In genomic region chr9:37464426-37465248, GRCh38 we compare ENCODE assay signal across 8 cellular contexts. TPM values are rescaled to one million over a fixed set of nuclear protein-coding genes. Genes with fewer than 3 reads are reported as not detected.
DNase-seq lines count a peak whose midpoint lies in the region; ATAC-seq and TF ChIP-seq lines count a peak whose summit lies in the region.

No MANE protein-coding gene starts in this region.

- peaks cover 24% of the 10 kb centered on the region for H3K79me2 ChIP-seq in trophoblast cell (ENCODE audit: control insufficient read depth, insufficient read depth, low read length, poor library complexity)

- H3K27ac ChIP-seq in trophoblast cell (ENCODE audit: low read depth, low read length) = peak overlapping the region; percentile 96

- H3K27ac Mint-ChIP-seq in Caco-2 (ENCODE audit: unreplicated experiment) = peak overlapping the region; percentile 96
- H3K27ac Mint-ChIP-seq in activated naive CD8-positive, alpha-beta T cell = peak overlapping the region; percentile 96

- peaks cover 18% of the 10 kb centered on the region for H3K79me1 ChIP-seq in trophoblast cell (ENCODE audit: low read length)

- TSS peak; percentile 51 for BruUV-seq in Caco-2 (replicated peaks; lab: Mats Ljungman, UMichigan)

- H3K4me1 ChIP-seq in Caco-2 (peaks cover 12% of the 10 kb centered on the region), trophoblast cell (ENCODE audit: control insufficient read depth in 1 of 2, insufficient read depth in 2 of 2, low read length in 2 of 2) (peaks cover 4 to 8% of the 10 kb centered on the region in 2 experiments)

- H2BK12ac ChIP-seq in trophoblast cell (ENCODE audit: low read length) = no peak overlapping the region

- POLR2A ChIA-PET in Caco-2 (lab: Charles Lee) = interaction anchor here (0.7 to 2.5 kb wide), 9 partner anchors 8 to 439 kb away, joined by 3 to 24 read pairs (median 6); partner anchors contain the start of genes GRHPR, POLR1E and ZCCHC7

- H2AFZ ChIP-seq in trophoblast cell (ENCODE audit: insufficient read depth, low read length, poor library complexity) = peak overlapping the region; percentile 64

- DNase-seq in Caco-2 (no peak), RKO (ENCODE audit: low spot score) (peak; percentile 71), head of caudate nucleus (peak in 34 of 42 donors; percentile 30 to 89 (median 76)), trophoblast cell (peak; percentile 69 to 79)

- H3K9me3 ChIP-seq in Caco-2 = no peaks in the 10 kb centered on the region
- no peaks in the 10 kb centered on the region for H3K9me3 ChIP-seq in trophoblast cell (ENCODE audit: insufficient read depth, low read depth, low read length)

- peak overlapping the region; percentile 77 for H3K4me2 ChIP-seq in trophoblast cell (ENCODE audit: low read length)

- H4K12ac ChIP-seq in trophoblast cell (ENCODE audit: low read depth, low read length) = peak overlapping the region; percentile 96

- CTCF ChIA-PET in Caco-2 (lab: Charles Lee) = interaction anchor here (1.0 kb wide), 2 partner anchors 17 to 42 kb away, joined by 3 read pairs; partner anchors contain the start of gene GRHPR

- peaks cover 21% of the 10 kb centered on the region for H3K4me1 Mint-ChIP-seq in Caco-2 (ENCODE audit: low read depth, unreplicated experiment)
- H3K4me1 Mint-ChIP-seq in activated naive CD8-positive, alpha-beta T cell (ENCODE audit: low read depth) = peaks cover 42% of the 10 kb centered on the region

- no peaks in the 10 kb centered on the region for H3K9me3 Mint-ChIP-seq in Caco-2 (ENCODE audit: unreplicated experiment)
- H3K9me3 Mint-ChIP-seq in activated naive CD8-positive, alpha-beta T cell (ENCODE audit: low read depth) = no peaks in the 10 kb centered on the region

- intact Hi-C loops in Caco-2 (cut with micrococcal nuclease; ENCODE audit: unreplicated experiment) = loop anchor here (2.0 to 5.0 kb wide), 5 partner anchors 20 to 583 kb away; partner anchors contain the start of genes GRHPR, POLR1E and SLC25A51
- intact Hi-C loops in head of caudate nucleus (cut with DNase I) = loop anchor here (2.0 kb wide), 1 partner anchor 42 kb away; the partner anchor contains the start of gene GRHPR

- no CpG with 5 or more reads among the region's 47 CpGs for WGBS in trophoblast cell (ENCODE audit: extremely low coverage, insufficient coverage, insufficient read length)

- peak; percentile 22 for ATAC-seq in GM19395 (IDR thresholded peaks at IDR 0.05; ENCODE audit: unreplicated experiment)
- ATAC-seq in HG03460 (IDR thresholded peaks at IDR 0.05; ENCODE audit: unreplicated experiment) = peak; percentile 35
- ATAC-seq in HG03565 (IDR thresholded peaks at IDR 0.05; ENCODE audit: unreplicated experiment) = no peak

- peak overlapping the region; percentile 86 for H3K18ac ChIP-seq in trophoblast cell (ENCODE audit: low read length)

- peak overlapping the region; percentile 88 for H4K8ac ChIP-seq in trophoblast cell (ENCODE audit: low read depth, low read length)

- H3K14ac ChIP-seq in trophoblast cell (ENCODE audit: low read length) = peak overlapping the region; percentile 76

- H3K36me3 ChIP-seq in Caco-2 (ENCODE audit: control insufficient read depth, insufficient read depth, low read length) = no peaks in the 10 kb centered on the region
- H3K36me3 ChIP-seq in trophoblast cell (ENCODE audit: control insufficient read depth in 1 of 2, insufficient read depth in 2 of 2, low read length in 2 of 2) = no peaks in the 10 kb centered on the region

- H2BK120ac ChIP-seq in trophoblast cell (ENCODE audit: insufficient read depth, low read length, poor library complexity) = peak overlapping the region; percentile 81

- peak overlapping the region; percentile 86 for H3K4ac ChIP-seq in trophoblast cell (ENCODE audit: low read depth, low read length)

- peak overlapping the region; percentile 21 for H2AK5ac ChIP-seq in trophoblast cell (ENCODE audit: low read length)

- H4K91ac ChIP-seq in trophoblast cell (ENCODE audit: low read depth, low read length) = peak overlapping the region; percentile 92

- no peak overlapping the region for H3K23ac ChIP-seq in trophoblast cell (ENCODE audit: low read length)

- no peak for TF ChIP-seq CTCF in Caco-2 (IDR thresholded peaks at IDR 0.05; ENCODE audit: insufficient read depth in 1 of 2, low read depth in 1 of 2, low read length in 1 of 2, severe bottlenecking in 1 of 2, unreplicated experiment in 1 of 2)

- no peaks in the 10 kb centered on the region for H3K27me3 Mint-ChIP-seq in Caco-2 (ENCODE audit: insufficient read depth, unreplicated experiment)
- no peaks in the 10 kb centered on the region for H3K27me3 Mint-ChIP-seq in activated naive CD8-positive, alpha-beta T cell

- peak overlapping the region; percentile 90 for H2BK5ac ChIP-seq in trophoblast cell (ENCODE audit: low read depth, low read length, poor library complexity)

- H3K36me3 Mint-ChIP-seq in Caco-2 (ENCODE audit: insufficient read depth, unreplicated experiment) = peaks cover 25% of the 10 kb centered on the region
- peaks cover 5% of the 10 kb centered on the region for H3K36me3 Mint-ChIP-seq in activated naive CD8-positive, alpha-beta T cell

- H3K27me3 ChIP-seq in Caco-2 (replicated peaks; ENCODE audit: control insufficient read depth, insufficient read depth, low read length) (no peaks in the 10 kb centered on the region), trophoblast cell (ENCODE audit: insufficient read depth, low read length) (no peaks in the 10 kb centered on the region)

- H3K4me3 Mint-ChIP-seq in Caco-2 (ENCODE audit: unreplicated experiment) = peak overlapping the region; percentile 95
- peak overlapping the region; percentile 95 for H3K4me3 Mint-ChIP-seq in activated naive CD8-positive, alpha-beta T cell

- H3K4me3 ChIP-seq in Caco-2 (ENCODE audit: low read depth, low read length) = peak overlapping the region; percentile 89
- peak overlapping the region; percentile 86 for H3K4me3 ChIP-seq in trophoblast cell (ENCODE audit: low read depth, low read length)

- H3K9ac ChIP-seq in trophoblast cell (ENCODE audit: low read length) = peak overlapping the region; percentile 74

RNA-seq across cellular contexts. Expression of gene ZBTB5, which starts 0.6 kb away (rescaled TPM):
- total RNA-seq in Caco-2 (2022) = 12.5 and 13.2 TPM in 2 replicates
- polyA plus RNA-seq in trophoblast cell (2013) = 11.2 and 11.3 TPM in 2 replicates

RNA-seq across cellular contexts. Expression of gene POLR1E, which starts 21.1 kb away (rescaled TPM):
- 30.1 and 33.4 TPM in 2 replicates for total RNA-seq in Caco-2 (2022)
- polyA plus RNA-seq in trophoblast cell (2013) = 11.7 and 13.0 TPM in 2 replicates

RNA-seq across cellular contexts. Expression of gene GRHPR, which starts 42.1 kb away (rescaled TPM):
- total RNA-seq in Caco-2 (2022) = 76.9 and 82.5 TPM in 2 replicates
- 70.1 and 73.9 TPM in 2 replicates for polyA plus RNA-seq in trophoblast cell (2013)

Comparison
In these comparisons a context has a peak if more than half of its experiments do, and no peak if none do; other contexts are left out.
1. DNase-seq: peak in RKO (single experiment), head of caudate nucleus (34 of 42) and trophoblast cell (2 of 2); none in Caco-2 (0 of 2).